18 cellular contexts compared by ENCODE assay signal in genomic region chr4:80192937-80193336, GRCh38. TPM values are rescaled to one million over a fixed set of nuclear protein-coding genes. Genes with fewer than 3 reads are reported as not detected.
DNase-seq lines count a peak whose midpoint lies in the region; ATAC-seq and TF ChIP-seq lines count a peak whose summit lies in the region.
"Had no signal": no experiment of that assay in that cellular context is flagged by ENCODE, and none has a peak within 500 bp of the region (broad histone marks: within the 10 kb centered on the region; RNA-seq: fewer than 3 reads in every experiment).

No MANE protein-coding gene starts in this region.

- no peak overlapping the region for H3K4me3 ChIP-seq in Panc1 (ENCODE audit: low read depth in 2 of 2, low read length in 2 of 2)
- no peak overlapping the region for H3K4me3 ChIP-seq in fibroblast of mammary gland (ENCODE audit: control insufficient read depth, low read depth, low read length)
- H3K4me3 ChIP-seq in skeletal muscle cell (ENCODE audit: low read depth, low read length), result no peak overlapping the region
- H3K4me3 ChIP-seq in vagina, result no peak overlapping the region
- H3K4me3 ChIP-seq: neural progenitor cell, SK-N-MC had no signal

- peak; percentile 62 for ATAC-seq in Panc1
- ATAC-seq: HCT116 had no signal

- CTCF ChIA-PET in Panc1 (lab: Charles Lee), result no interaction called here

- H3K36me3 ChIP-seq in Panc1 (ENCODE audit: control insufficient read depth, insufficient read depth, low read length) (no peaks in the 10 kb centered on the region), vagina (no peaks in the 10 kb centered on the region)
- H3K36me3 ChIP-seq: neural progenitor cell had no signal

- no peak for TF ChIP-seq CTCF in Panc1 (IDR thresholded peaks at IDR 0.05)
- no peak for TF ChIP-seq CTCF in fibroblast of mammary gland (conservative IDR thresholded peaks at IDR 0.05; ENCODE audit: control insufficient read depth, insufficient read depth, low read depth, low read length)
- no peak for TF ChIP-seq CTCF in vagina (IDR thresholded peaks at IDR 0.05)

- H3K27ac ChIP-seq in Panc1 (ENCODE audit: low read length), result no peak overlapping the region; the same call in 1 of the 2 replicates
- no peak overlapping the region for H3K27ac ChIP-seq in vagina
- H3K27ac ChIP-seq: neural progenitor cell, SK-N-MC had no signal

- DNase-seq in ELR (ENCODE audit: low read depth) (peak; percentile 82), Panc1 (ENCODE audit: low read depth, low spot score) (no peak), fibroblast of mammary gland (ENCODE audit: low read depth) (peak; percentile 92), skeletal muscle cell (ENCODE audit: low read depth) (peak; percentile 80), HuH-7 (ENCODE audit: low spot score) (no peak), COLO829 (ENCODE audit: low spot score) (no peak), vagina (ENCODE audit: extremely low spot score in 2 of 2) (no peak), NCI-H2081 treated with DMSO at 0.1 percent for 48 hours (lab: John Stamatoyannopoulos, UW) (no peak)
- DNase-seq: activated naive CD8-positive, alpha-beta T cell treated with anti-CD3 and anti-CD28 coated beads for 36 hours; activated T-cell treated with anti-CD3 and anti-CD28 coated beads, Interleukin-2, amount 50 U/mL, for 24 hours; CD4-positive, alpha-beta T cell; central memory CD4-positive, alpha-beta T cell; DND-41; NCI-H1694 treated with DMSO at 0.1 percent for 48 hours; NCI-H510A treated with DMSO at 0.1 percent for 48 hours had no signal

- H3K27me3 ChIP-seq in Panc1 (ENCODE audit: control insufficient read depth, insufficient read depth, low read length) (no peaks in the 10 kb centered on the region), vagina (no peaks in the 10 kb centered on the region)

- in situ Hi-C loops in Panc1 (cut with HindIII; ENCODE audit: low pct_unique_long_range_greater_than_20kb, low sequenced_read_pairs), result no loop called here

- TF ChIP-seq POLR2A in vagina (IDR thresholded peaks at IDR 0.05), result no peak

- POLR2A ChIA-PET in Panc1 (lab: Charles Lee), result no interaction called here

- intact Hi-C loops in Panc1 (cut with micrococcal nuclease; ENCODE audit: unreplicated experiment), result no loop called here
- intact Hi-C loops in vagina (cut with DNase I), result no loop called here

- no peaks in the 10 kb centered on the region for H3K9me3 ChIP-seq in Panc1 (ENCODE audit: control insufficient read depth, insufficient read depth, low read depth, low read length)
- H3K9me3 ChIP-seq in vagina, result no peaks in the 10 kb centered on the region

- no TSS peak for BruUV-seq in Panc1 (replicated peaks; lab: Mats Ljungman, UMichigan)

- H3K4me1 ChIP-seq in Panc1 (ENCODE audit: control insufficient read depth, insufficient read depth, low read length) (no peaks in the 10 kb centered on the region), vagina (peaks cover 11% of the 10 kb centered on the region)

RNA-seq across cellular contexts. Expression of gene PRDM8, which starts 4.4 kb away (rescaled TPM):
- 5.3 TPM for total RNA-seq in Panc1 (2021; ENCODE audit: unreplicated experiment)
- polyA plus RNA-seq in Panc1 (2012; ENCODE audit: insufficient read length), result 3.1 TPM
- total RNA-seq in vagina, result 15.0 TPM

Comparison
In these comparisons a context has a peak if more than half of its experiments do, and no peak if none do; other contexts are left out.
1. DNase-seq: peak in ELR (single experiment), fibroblast of mammary gland (single experiment) and skeletal muscle cell (single experiment); none in Panc1 (single experiment), HuH-7 (single experiment), COLO829 (single experiment), vagina (0 of 2) and NCI-H2081 treated with DMSO at 0.1 percent for 48 hours (single experiment).